In genomic region chr5:86968311-86968753, GRCh38 we compare ENCODE assay signal across 8 cellular contexts.
DNase-seq lines count a peak whose midpoint lies in the region; ATAC-seq and TF ChIP-seq lines count a peak whose summit lies in the region.

No MANE protein-coding gene starts in this region.

- peak; percentile 73 for ATAC-seq in body of pancreas
- ATAC-seq in natural killer cell treated with Interleukin-12 subunit alpha and Interleukin-12 subunit beta and Interleukin-15 and Interleukin-18, amount 100 ng/mL, for 72 hours = no peak

- H3K36me3 Mint-ChIP-seq in natural killer cell treated with Interleukin-12 subunit alpha and Interleukin-12 subunit beta and Interleukin-15 and Interleukin-18, amount 100 ng/mL, for 72 hours = no peaks in the 10 kb centered on the region

- H3K4me1 Mint-ChIP-seq in natural killer cell treated with Interleukin-12 subunit alpha and Interleukin-12 subunit beta and Interleukin-15 and Interleukin-18, amount 100 ng/mL, for 72 hours (ENCODE audit: low read depth in 2 of 2) = peaks cover 9% of the 10 kb centered on the region in 2 donors

- no peak overlapping the region for H3K4me3 ChIP-seq in body of pancreas

- no peak overlapping the region for H3K4me3 Mint-ChIP-seq in natural killer cell treated with Interleukin-12 subunit alpha and Interleukin-12 subunit beta and Interleukin-15 and Interleukin-18, amount 100 ng/mL, for 72 hours

- peaks cover 9 to 26% of the 10 kb centered on the region in 2 donors for H3K27me3 Mint-ChIP-seq in natural killer cell treated with Interleukin-12 subunit alpha and Interleukin-12 subunit beta and Interleukin-15 and Interleukin-18, amount 100 ng/mL, for 72 hours

- WGBS in body of pancreas, 2 donors = 3 to 4% methylated on average over 4 of the region's 4 CpGs

- peak; percentile 16 to 66 (median 64) for TF ChIP-seq CTCF in body of pancreas (IDR thresholded peaks at IDR 0.05)

- H3K9me3 ChIP-seq in body of pancreas = no peaks in the 10 kb centered on the region

- H3K4me1 ChIP-seq in body of pancreas = peaks cover 6% of the 10 kb centered on the region

- H3K27ac Mint-ChIP-seq in natural killer cell treated with Interleukin-12 subunit alpha and Interleukin-12 subunit beta and Interleukin-15 and Interleukin-18, amount 100 ng/mL, for 72 hours = no peak overlapping the region

- H3K9me3 Mint-ChIP-seq in natural killer cell treated with Interleukin-12 subunit alpha and Interleukin-12 subunit beta and Interleukin-15 and Interleukin-18, amount 100 ng/mL, for 72 hours = no peaks in the 10 kb centered on the region

- H3K27ac ChIP-seq in body of pancreas = peak overlapping the region in 2 of 4 donors; percentile 49 to 58

- H3K36me3 ChIP-seq in body of pancreas (replicated peaks in 1 of 2; ENCODE audit: insufficient read depth in 1 of 2, low read depth in 2 of 2) = no peaks in the 10 kb centered on the region

- no peak for TF ChIP-seq POLR2A in body of pancreas (IDR thresholded peaks at IDR 0.05)

- H3K27me3 ChIP-seq in body of pancreas = no peaks in the 10 kb centered on the region

- DNase-seq in ELF-1 (ENCODE audit: low read depth, low spot score) (peak; percentile 2), NCI-H146 treated with DMSO at 0.1 percent for 48 hours (lab: John Stamatoyannopoulos, UW; ENCODE audit: unreplicated experiment) (peak; percentile 0), body of pancreas (peak; percentile 12 to 36 (median 17)), kidney glomerular epithelial cell (lab: John Stamatoyannopoulos, UW) (peak; percentile 67), 8988T (no peak), occipital lobe (lab: John Stamatoyannopoulos, UW) (no peak), GDM1 (lab: John Stamatoyannopoulos, UW) (no peak)
- no peak for DNase-seq in natural killer cell treated with Interleukin-12 subunit alpha and Interleukin-12 subunit beta and Interleukin-15 and Interleukin-18, amount 100 ng/mL, for 72 hours (ENCODE audit: low spot score)

- intact Hi-C loops in body of pancreas (cut with DNase I) = no loop called here

Comparison
In these comparisons a context has a peak if more than half of its experiments do, and no peak if none do; other contexts are left out.
1. DNase-seq: peak in ELF-1 (single experiment), NCI-H146 treated with DMSO at 0.1 percent for 48 hours (single experiment), body of pancreas (4 of 4) and kidney glomerular epithelial cell (single experiment); none in natural killer cell treated with Interleukin-12 subunit alpha and Interleukin-12 subunit beta and Interleukin-15 and Interleukin-18, amount 100 ng/mL, for 72 hours (single experiment), 8988T (single experiment), occipital lobe (single experiment) and GDM1 (single experiment).